Comparison of ENCODE assay signal across 12 cellular contexts in genomic region chr3:52982839-52983238, GRCh38.
DNase-seq lines count a peak whose midpoint lies in the region; ATAC-seq, FAIRE-seq and TF ChIP-seq lines count a peak whose summit lies in the region.
"Had no signal": no experiment of that assay in that cellular context is flagged by ENCODE, and none has a peak within 500 bp of the region (broad histone marks: within the 10 kb centered on the region; RNA-seq: fewer than 3 reads in every experiment).

No MANE protein-coding gene starts in this region.

- 65 to 73% methylated on average over 2 of the region's 2 CpGs for WGBS in pancreas, 2 donors

- no peaks in the 10 kb centered on the region for H3K9me3 ChIP-seq in pancreas
- H3K9me3 ChIP-seq: HAP-1, upper lobe of left lung had no signal

- ATAC-seq in GM18499 (IDR thresholded peaks at IDR 0.05; ENCODE audit: insufficient read depth, unreplicated experiment) (peak; percentile 5), GM21390 (IDR thresholded peaks at IDR 0.05; ENCODE audit: unreplicated experiment) (peak; percentile 37), HG03432 (IDR thresholded peaks at IDR 0.05; ENCODE audit: unreplicated experiment) (peak; percentile 23), GM23338 (no peak), pancreas (no peak)
- ATAC-seq in activated naive CD8-positive, alpha-beta T cell treated with anti-CD3 and anti-CD28 coated beads, Interleukin-2, amount 50 U/mL, for 24 hours = peak; percentile 47

- no peaks in the 10 kb centered on the region for H3K79me2 ChIP-seq in GM23338 (replicated peaks; ENCODE audit: insufficient read depth)

- no peak overlapping the region for H3K4me2 ChIP-seq in GM23338

- no peaks in the 10 kb centered on the region for H3K4me1 ChIP-seq in GM23338 (ENCODE audit: insufficient read depth)
- peaks cover 0 to 13% (median 0%) of the 10 kb centered on the region in 3 donors for H3K4me1 ChIP-seq in pancreas
- H3K4me1 ChIP-seq: HAP-1 had no signal

- no peak for DNase-seq in activated naive CD8-positive, alpha-beta T cell treated with anti-CD3 and anti-CD28 coated beads, Interleukin-2, amount 50 U/mL, for 24 hours
- DNase-seq in GM23338 (ENCODE audit: low spot score) = no peak
- DNase-seq in RWPE1 (ENCODE audit: low spot score) = no peak
- no peak for DNase-seq in pancreas
- no peak for DNase-seq in HCEC 1CT
- DNase-seq: foreskin melanocyte, NCI-H1417 treated with DMSO at 0.1 percent for 48 hours had no signal

- POLR2A ChIA-PET in RWPE1 (lab: Yijun Ruan, JAX; ENCODE audit: low non-redundant PET) = no interaction called here

- FAIRE-seq in pancreas (lab: Jason Lieb, UNC) = no peak

- no peak for TF ChIP-seq CTCF in GM23338 (conservative IDR thresholded peaks at IDR 0.05; ENCODE audit: low read depth in 2 of 2)
- TF ChIP-seq CTCF in RWPE1 (conservative IDR thresholded peaks at IDR 0.05; ENCODE audit: low read depth) = no peak
- no peak for TF ChIP-seq CTCF in pancreas (IDR thresholded peaks at IDR 0.05)

- H3F3A ChIP-seq in GM23338 (replicated peaks; ENCODE audit: low read depth) = no peaks in the 10 kb centered on the region

- H2AFZ ChIP-seq in GM23338 = no peak overlapping the region

- no peaks in the 10 kb centered on the region; the same call in 1 of the 2 replicates for H4K20me1 ChIP-seq in GM23338 (replicated peaks; ENCODE audit: insufficient read depth)

- H3K27me3 Mint-ChIP-seq in activated naive CD8-positive, alpha-beta T cell treated with anti-CD3 and anti-CD28 coated beads, Interleukin-2, amount 50 U/mL, for 24 hours = peaks cover 2% of the 10 kb centered on the region
- peaks cover 1% of the 10 kb centered on the region for H3K27me3 Mint-ChIP-seq in GM23338 (ENCODE audit: insufficient read depth, low read depth, poor library complexity)

- no peak overlapping the region for H3K4me3 ChIP-seq in GM23338
- H3K4me3 ChIP-seq in pancreas = no peak overlapping the region
- H3K4me3 ChIP-seq: HAP-1, upper lobe of left lung had no signal

- H3K36me3 Mint-ChIP-seq in activated naive CD8-positive, alpha-beta T cell treated with anti-CD3 and anti-CD28 coated beads, Interleukin-2, amount 50 U/mL, for 24 hours (ENCODE audit: low read depth) = peaks cover 4% of the 10 kb centered on the region
- no peaks in the 10 kb centered on the region for H3K36me3 Mint-ChIP-seq in GM23338 (ENCODE audit: low read depth)

- H3K36me3 ChIP-seq in GM23338 (ENCODE audit: insufficient read depth) (no peaks in the 10 kb centered on the region), pancreas (no peaks in the 10 kb centered on the region)
- H3K36me3 ChIP-seq: HAP-1, upper lobe of left lung had no signal

- intact Hi-C loops in pancreas (cut with DNase I) = no loop called here

- peak overlapping the region; percentile 88 for H3K27ac Mint-ChIP-seq in activated naive CD8-positive, alpha-beta T cell treated with anti-CD3 and anti-CD28 coated beads, Interleukin-2, amount 50 U/mL, for 24 hours
- no peak overlapping the region for H3K27ac Mint-ChIP-seq in GM23338

- CTCF ChIA-PET in RWPE1 (lab: Yijun Ruan, JAX) = interaction anchor here (0.6 kb wide), 1 partner anchor 77 kb away, joined by 3 read pairs; no protein-coding TSS in a partner anchor

- no peak overlapping the region for H3K27ac ChIP-seq in GM23338 (ENCODE audit: low read depth)
- H3K27ac ChIP-seq in RWPE1 = no peak overlapping the region
- H3K27ac ChIP-seq in pancreas = no peak overlapping the region

- H3K27me3 ChIP-seq in GM23338 (ENCODE audit: insufficient read depth) (no peaks in the 10 kb centered on the region), pancreas (no peaks in the 10 kb centered on the region)
- H3K27me3 ChIP-seq: upper lobe of left lung had no signal

- no peaks in the 10 kb centered on the region for H3K9me2 ChIP-seq in GM23338 (ENCODE audit: insufficient read depth)

- peaks cover 44% of the 10 kb centered on the region for H3K4me1 Mint-ChIP-seq in activated naive CD8-positive, alpha-beta T cell treated with anti-CD3 and anti-CD28 coated beads, Interleukin-2, amount 50 U/mL, for 24 hours
- H3K4me1 Mint-ChIP-seq in GM23338 = peaks cover 16% of the 10 kb centered on the region

- H3K4me3 Mint-ChIP-seq in activated naive CD8-positive, alpha-beta T cell treated with anti-CD3 and anti-CD28 coated beads, Interleukin-2, amount 50 U/mL, for 24 hours = peak overlapping the region; percentile 44
- no peak overlapping the region for H3K4me3 Mint-ChIP-seq in GM23338

- no peaks in the 10 kb centered on the region for H3K9me3 Mint-ChIP-seq in activated naive CD8-positive, alpha-beta T cell treated with anti-CD3 and anti-CD28 coated beads, Interleukin-2, amount 50 U/mL, for 24 hours
- H3K9me3 Mint-ChIP-seq in GM23338 = no peaks in the 10 kb centered on the region; the same call in 2 of the 3 replicates

TF ChIP-seq in GM23338, 12 proteins besides CTCF, POLR2A, EP300 and RAD21 (continues in another document):
- TF ChIP-seq NANOG (IDR thresholded peaks at IDR 0.05; ENCODE audit: borderline replicate concordance) = no peak
- TF ChIP-seq POLR2AphosphoS5 (IDR thresholded peaks at IDR 0.05; ENCODE audit: low read depth) = no peak
- no peak for TF ChIP-seq REST (IDR thresholded peaks at IDR 0.05; ENCODE audit: unreplicated experiment)
- TF ChIP-seq ZNF331 (CRISPR knock-in tag; IDR thresholded peaks at IDR 0.05; ENCODE audit: low read depth) = no peak
- no peak for TF ChIP-seq ETS1 (IDR thresholded peaks at IDR 0.05)
- no peak for TF ChIP-seq EZH2 (IDR thresholded peaks at IDR 0.05; ENCODE audit: low read depth, unreplicated experiment)
- TF ChIP-seq STAT1 (IDR thresholded peaks at IDR 0.05; ENCODE audit: unreplicated experiment) = no peak

Comparison
In these comparisons a context has a peak if more than half of its experiments do, and no peak if none do; other contexts are left out.
1. ATAC-seq: peak in GM18499 (single experiment), GM21390 (single experiment), HG03432 (single experiment) and activated naive CD8-positive, alpha-beta T cell treated with anti-CD3 and anti-CD28 coated beads, Interleukin-2, amount 50 U/mL, for 24 hours (single experiment); none in GM23338 (single experiment) and pancreas (0 of 4).